14 cellular contexts compared by ENCODE assay signal in the genomic region with DNA sequence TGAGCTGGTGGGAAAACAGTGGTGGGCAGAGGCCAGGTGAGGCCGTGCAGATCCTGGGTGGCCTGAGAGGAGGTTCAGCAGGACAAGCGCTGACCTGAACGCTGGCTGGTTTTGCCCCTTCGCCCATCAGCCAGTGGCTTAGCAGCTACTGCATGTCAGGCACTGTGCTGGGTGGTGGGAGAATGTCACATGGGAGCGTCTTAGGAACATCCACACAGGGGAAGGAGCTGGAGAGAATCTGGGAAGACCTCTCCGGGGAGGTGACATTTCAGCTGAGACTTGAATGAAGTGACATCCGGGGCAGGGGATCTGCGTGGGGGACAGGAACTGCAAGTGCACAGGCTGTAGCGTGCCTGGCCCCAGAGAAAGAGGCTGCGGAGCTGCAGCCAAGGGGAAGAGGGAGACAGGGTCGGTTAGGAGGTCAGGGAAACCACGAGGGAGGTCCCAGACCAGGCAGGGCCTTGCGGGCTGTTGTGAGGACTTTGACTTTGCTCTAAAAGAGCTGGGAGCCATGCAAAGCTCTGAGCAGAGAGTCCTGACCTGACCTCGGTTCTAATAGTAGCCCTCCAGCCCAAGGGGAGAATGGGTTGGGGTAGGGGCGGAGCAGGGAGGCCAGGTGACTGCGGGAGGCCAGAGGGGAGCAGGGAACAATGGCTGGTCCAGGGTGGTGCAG.
DNase-seq lines count a peak whose midpoint lies in the region; ATAC-seq and TF ChIP-seq lines count a peak whose summit lies in the region.
"Had no signal": no experiment of that assay in that cellular context is flagged by ENCODE, and none has a peak within 500 bp of the region (broad histone marks: within the 10 kb centered on the region; RNA-seq: fewer than 3 reads in every experiment).

No MANE protein-coding gene starts in this region.

- H3K4me1 Mint-ChIP-seq in osteocyte (ENCODE audit: unreplicated experiment), result no peaks in the 10 kb centered on the region

- H3K4me2 ChIP-seq in BLaER1 (peak overlapping the region; percentile 70), PC-3 (ENCODE audit: low read length) (no peak overlapping the region)

- WGBS in heart right ventricle, 2 donors, result 58 to 68% methylated on average over 16 of the region's 16 CpGs
- WGBS in transverse colon (ENCODE audit: low coverage in 1 of 2), 2 donors, result 61 to 69% methylated on average over 3 to 16 of the region's 16 CpGs

- POLR2A ChIA-PET in PC-3 (lab: Charles Lee; ENCODE audit: unreplicated experiment), result no interaction called here

- no peaks in the 10 kb centered on the region for H3F3A ChIP-seq in PC-3 (ENCODE audit: low read length, unreplicated experiment)

- BruUV-seq in PC-3 (replicated peaks; lab: Mats Ljungman, UMichigan), result no TSS peak

- H3K4me1 ChIP-seq in BLaER1, result peaks cover 69% of the 10 kb centered on the region
- H3K4me1 ChIP-seq in heart right ventricle, result peaks cover 0 to 33% (median 0%) of the 10 kb centered on the region in 9 donors
- H3K4me1 ChIP-seq in transverse colon, result peaks cover 0 to 12% (median 5%) of the 10 kb centered on the region in 4 donors
- peaks cover 11% of the 10 kb centered on the region for H3K4me1 ChIP-seq in PC-3 (ENCODE audit: insufficient read depth, low read length)
- H3K4me1 ChIP-seq: pancreas, testis had no signal

- TF ChIP-seq CTCF in heart right ventricle (IDR thresholded peaks at IDR 0.05), result no peak
- TF ChIP-seq CTCF in osteocyte (IDR thresholded peaks at IDR 0.05), result no peak
- no peak for TF ChIP-seq CTCF in transverse colon (IDR thresholded peaks at IDR 0.05)
- TF ChIP-seq CTCF in PC-3 (conservative IDR thresholded peaks at IDR 0.05; ENCODE audit: low read depth, low read length), result no peak

- H3K36me3 ChIP-seq in BLaER1, result no peaks in the 10 kb centered on the region
- H3K36me3 ChIP-seq in heart right ventricle, result no peaks in the 10 kb centered on the region
- H3K36me3 ChIP-seq in transverse colon, result no peaks in the 10 kb centered on the region
- H3K36me3 ChIP-seq in PC-3 (ENCODE audit: low read depth, low read length), result no peaks in the 10 kb centered on the region
- H3K36me3 ChIP-seq: pancreas had no signal

- H3K27me3 ChIP-seq in BLaER1, result no peaks in the 10 kb centered on the region
- no peaks in the 10 kb centered on the region for H3K27me3 ChIP-seq in heart right ventricle
- no peaks in the 10 kb centered on the region for H3K27me3 ChIP-seq in transverse colon
- H3K27me3 ChIP-seq in PC-3 (ENCODE audit: low read length), result no peaks in the 10 kb centered on the region
- H3K27me3 ChIP-seq: pancreas, testis had no signal

- no peaks in the 10 kb centered on the region for H3K9me3 ChIP-seq in BLaER1
- H3K9me3 ChIP-seq in heart right ventricle, result no peaks in the 10 kb centered on the region
- no peaks in the 10 kb centered on the region for H3K9me3 ChIP-seq in transverse colon
- no peaks in the 10 kb centered on the region for H3K9me3 ChIP-seq in PC-3 (ENCODE audit: low read length)
- H3K9me3 ChIP-seq: pancreas, testis had no signal

- H3K9ac ChIP-seq in BLaER1, result no peak overlapping the region
- no peak overlapping the region for H3K9ac ChIP-seq in PC-3 (ENCODE audit: low read length)

- TF ChIP-seq POLR2A in transverse colon (IDR thresholded peaks at IDR 0.05), result no peak

- in situ Hi-C loops in transverse colon (cut with MboI; ENCODE audit: low pct_ligation_motif_present in 1 of 4, low pct_unique_long_range_greater_than_20kb in 1 of 4, low sequenced_read_pairs in 3 of 4), result no loop called here

- CTCF ChIA-PET in PC-3 (lab: Charles Lee), result no interaction called here

- H3K79me2 ChIP-seq in PC-3 (ENCODE audit: low read length), result no peaks in the 10 kb centered on the region

- H3K9me3 Mint-ChIP-seq in osteocyte (ENCODE audit: unreplicated experiment), result no peaks in the 10 kb centered on the region
- H3K9me3 Mint-ChIP-seq: T-cell had no signal

- intact Hi-C loops in heart right ventricle (cut with DNase I), result no loop called here
- intact Hi-C loops in transverse colon (cut with DNase I; ENCODE audit: low total_unique reads), result no loop called here
- intact Hi-C loops in PC-3 (cut with micrococcal nuclease), result no loop called here

- no peaks in the 10 kb centered on the region for H3K36me3 Mint-ChIP-seq in osteocyte (ENCODE audit: unreplicated experiment)
- H3K36me3 Mint-ChIP-seq: T-cell had no signal

- peaks cover 5% of the 10 kb centered on the region for H3K27me3 Mint-ChIP-seq in osteocyte (ENCODE audit: unreplicated experiment)
- H3K27me3 Mint-ChIP-seq: T-cell had no signal

- H3K4me3 ChIP-seq in BLaER1, result no peak overlapping the region
- no peak overlapping the region for H3K4me3 ChIP-seq in heart right ventricle
- H3K4me3 ChIP-seq in transverse colon, result no peak overlapping the region
- H3K4me3 ChIP-seq in PC-3 (ENCODE audit: low read length), result no peak overlapping the region
- H3K4me3 ChIP-seq: pancreas, testis had no signal

- ATAC-seq in heart right ventricle, result peak in 6 of 8 donors; percentile 25 to 69 (median 59)
- no peak for ATAC-seq in PC-3
- ATAC-seq: pancreas, T-cell had no signal

- H3K4me3 Mint-ChIP-seq in osteocyte (ENCODE audit: unreplicated experiment), result no peak overlapping the region
- H3K4me3 Mint-ChIP-seq: T-cell had no signal

- DNase-seq in CMK (ENCODE audit: low read depth) (peak; percentile 55), NOMO-1 treated with dmso at 0.1 percent for 144 hours (lab: John Stamatoyannopoulos, UW; ENCODE audit: unreplicated experiment) (peak; percentile 61), heart right ventricle (peak in 1 of 2 donors; percentile 50), osteocyte (ENCODE audit: extremely low spot score, unreplicated experiment) (no peak), transverse colon (no peak), PC-3 (no peak)
- DNase-seq: activated CD4-positive, CD25-positive, alpha-beta regulatory T cell; activated CD8-positive, alpha-beta memory T cell treated with anti-CD3 and anti-CD28 coated beads, Interleukin-2, amount 50 U/mL, for 4 hours; pancreas; stimulated activated CD4-positive, alpha-beta T cell treated with anti-CD3 and anti-CD28 coated beads, Interleukin-4, amount 100 ng/mL, for 4 hours; stimulated activated CD8-positive, alpha-beta memory T cell treated with anti-CD3 and anti-CD28 coated beads, Interleukin-4, amount 100 ng/mL, for 48 hours; T-cell; testis had no signal

- H3K27ac Mint-ChIP-seq in osteocyte (ENCODE audit: unreplicated experiment), result no peak overlapping the region
- H3K27ac Mint-ChIP-seq: T-cell had no signal

- no peaks in the 10 kb centered on the region for H3K9me2 ChIP-seq in PC-3 (replicated peaks; ENCODE audit: low read length)

- H4K20me1 ChIP-seq in BLaER1 (no peaks in the 10 kb centered on the region), PC-3 (ENCODE audit: low read length) (no peaks in the 10 kb centered on the region)

- no peak overlapping the region for H2AFZ ChIP-seq in PC-3 (ENCODE audit: low read length)

- TF ChIP-seq EP300 in transverse colon (IDR thresholded peaks at IDR 0.05; ENCODE audit: low read depth), result no peak

- H3K27ac ChIP-seq in BLaER1 (no peak overlapping the region), heart right ventricle (no peak overlapping the region), transverse colon (no peak overlapping the region), PC-3 (ENCODE audit: low read length) (no peak overlapping the region)
- H3K27ac ChIP-seq: pancreas, testis had no signal

Comparison
In these comparisons a context has a peak if more than half of its experiments do, and no peak if none do; other contexts are left out.
1. DNase-seq: peak in CMK (single experiment) and NOMO-1 treated with dmso at 0.1 percent for 144 hours (single experiment); none in osteocyte (single experiment), transverse colon (single experiment) and PC-3 (single experiment).